In the genomic region with DNA sequence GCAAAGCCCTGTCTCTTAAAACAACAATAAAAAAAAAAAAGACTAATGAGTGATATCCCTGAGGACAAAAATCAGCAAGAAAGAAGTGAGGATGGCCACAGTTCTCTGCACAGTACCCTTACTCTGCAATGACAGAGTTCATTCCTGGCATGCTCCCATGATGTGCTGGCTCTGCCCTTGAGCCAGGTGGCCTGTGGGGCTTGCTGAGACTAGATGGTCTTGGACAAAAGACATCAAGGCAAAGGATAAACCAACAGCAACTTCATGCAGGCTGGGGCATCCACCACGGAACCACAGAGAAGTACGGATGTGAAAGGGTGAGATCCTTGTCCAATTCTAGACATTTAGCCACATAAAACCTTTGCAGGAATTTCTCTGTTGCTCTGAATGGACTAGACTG, we compare ENCODE assay signal across 20 cellular contexts. TPM values are rescaled to one million over a fixed set of nuclear protein-coding genes. Genes with fewer than 3 reads are reported as not detected.
DNase-seq lines count a peak whose midpoint lies in the region; ATAC-seq and TF ChIP-seq lines count a peak whose summit lies in the region.
"Had no signal": no experiment of that assay in that cellular context is flagged by ENCODE, and none has a peak within 500 bp of the region (broad histone marks: within the 10 kb centered on the region; RNA-seq: fewer than 3 reads in every experiment).

No MANE protein-coding gene starts in this region.

- TF ChIP-seq CTCF in transverse colon (IDR thresholded peaks at IDR 0.05) (no peak), heart right ventricle (IDR thresholded peaks at IDR 0.05) (no peak), smooth muscle cell (IDR thresholded peaks at IDR 0.05; ENCODE audit: borderline replicate concordance, insufficient read depth, poor library complexity, severe bottlenecking) (no peak)

- no peak for TF ChIP-seq POLR2A in transverse colon (IDR thresholded peaks at IDR 0.05)

- WGBS in transverse colon (ENCODE audit: low coverage in 1 of 2), 2 donors, result 97 to 100% methylated on average over 2 of the region's 2 CpGs
- 97 to 98% methylated on average over 2 of the region's 2 CpGs for WGBS in heart right ventricle, 2 donors
- WGBS in smooth muscle cell (ENCODE audit: low lambda C conversion rate), result 89% methylated on average over 2 of the region's 2 CpGs

- no peaks in the 10 kb centered on the region for H3K9me3 ChIP-seq in transverse colon
- H3K9me3 ChIP-seq in heart right ventricle, result no peaks in the 10 kb centered on the region
- no peaks in the 10 kb centered on the region for H3K9me3 ChIP-seq in smooth muscle cell (replicated peaks; ENCODE audit: low read depth)
- H3K9me3 ChIP-seq: A549 had no signal

- TF ChIP-seq EP300 in transverse colon (IDR thresholded peaks at IDR 0.05; ENCODE audit: low read depth), result no peak

- H3K9me3 Mint-ChIP-seq in activated CD8-positive, alpha-beta memory T cell treated with anti-CD3 and anti-CD28 coated beads, Interleukin-2, amount 10 ng/mL, durations not matched to agents 7 days and 5 days (ENCODE audit: low read depth), result no peaks in the 10 kb centered on the region
- H3K9me3 Mint-ChIP-seq: GM23338, HFFc6 had no signal

- no peak overlapping the region for H3K4me3 Mint-ChIP-seq in activated CD8-positive, alpha-beta memory T cell treated with anti-CD3 and anti-CD28 coated beads, Interleukin-2, amount 10 ng/mL, durations not matched to agents 7 days and 5 days
- H3K4me3 Mint-ChIP-seq: CD4-positive, alpha-beta memory T cell; GM23338; HFFc6 had no signal

- H3K79me2 ChIP-seq in smooth muscle cell (ENCODE audit: low read depth), result no peaks in the 10 kb centered on the region

- no peaks in the 10 kb centered on the region for H4K20me1 ChIP-seq in smooth muscle cell (ENCODE audit: low read depth)

- DNase-seq in activated CD8-positive, alpha-beta memory T cell treated with anti-CD3 and anti-CD28 coated beads, Interleukin-2, amount 10 ng/mL, durations not matched to agents 7 days and 5 days, result peak; percentile 8
- DNase-seq in activated CD8-positive, alpha-beta memory T cell treated with anti-CD3 and anti-CD28 coated beads, Interleukin-2, amount 50 U/mL, for 48 hours, result no peak
- peak; percentile 45 for DNase-seq in M059J (ENCODE audit: low read depth)
- DNase-seq in epithelial cell of prostate (ENCODE audit: low read depth, low spot score), result no peak
- peak; percentile 3 for DNase-seq in transverse colon
- no peak for DNase-seq in heart right ventricle
- DNase-seq in smooth muscle cell (lab: John Stamatoyannopoulos, UW; ENCODE audit: unreplicated experiment), result no peak
- DNase-seq in cortex of kidney (lab: John Stamatoyannopoulos, UW), result no peak
- DNase-seq: AML-193; CD4-positive, alpha-beta memory T cell; DMS153; DMS79; GF-D8; HFFc6; IMR-90 had no signal

- H3F3A ChIP-seq in smooth muscle cell (ENCODE audit: low read depth), result no peaks in the 10 kb centered on the region

- no peak overlapping the region for H3K27ac Mint-ChIP-seq in activated CD8-positive, alpha-beta memory T cell treated with anti-CD3 and anti-CD28 coated beads, Interleukin-2, amount 10 ng/mL, durations not matched to agents 7 days and 5 days
- H3K27ac Mint-ChIP-seq: CD4-positive, alpha-beta memory T cell; GM23338; HFFc6 had no signal

- H3K4me3 ChIP-seq in transverse colon, result no peak overlapping the region
- no peak overlapping the region for H3K4me3 ChIP-seq in heart right ventricle
- H3K4me3 ChIP-seq in smooth muscle cell, result no peak overlapping the region
- H3K4me3 ChIP-seq: A549, GM23338 had no signal

- no peak overlapping the region for H3K4me2 ChIP-seq in smooth muscle cell
- H3K4me2 ChIP-seq: A549, GM23338 had no signal

- ATAC-seq in activated CD8-positive, alpha-beta memory T cell treated with anti-CD3 and anti-CD28 coated beads, Interleukin-2, amount 10 ng/mL, durations not matched to agents 7 days and 5 days, result no peak
- ATAC-seq in heart right ventricle, result no peak
- ATAC-seq: A549, GM23338, HCT116 had no signal

- peaks cover 6% of the 10 kb centered on the region for H3K36me3 Mint-ChIP-seq in activated CD8-positive, alpha-beta memory T cell treated with anti-CD3 and anti-CD28 coated beads, Interleukin-2, amount 10 ng/mL, durations not matched to agents 7 days and 5 days
- H3K36me3 Mint-ChIP-seq: CD4-positive, alpha-beta memory T cell had no signal

- no peak overlapping the region for H2AFZ ChIP-seq in smooth muscle cell (ENCODE audit: low read depth)
- H2AFZ ChIP-seq: GM23338 had no signal

- H3K27me3 Mint-ChIP-seq in activated CD8-positive, alpha-beta memory T cell treated with anti-CD3 and anti-CD28 coated beads, Interleukin-2, amount 10 ng/mL, durations not matched to agents 7 days and 5 days, result peaks cover 12% of the 10 kb centered on the region

- no peak overlapping the region for H3K9ac ChIP-seq in smooth muscle cell (ENCODE audit: low read depth)

- peaks cover 8 to 20% (median 12%) of the 10 kb centered on the region in 4 donors for H3K4me1 ChIP-seq in transverse colon
- peaks cover 9 to 88% (median 31%) of the 10 kb centered on the region in 9 donors for H3K4me1 ChIP-seq in heart right ventricle
- no peaks in the 10 kb centered on the region for H3K4me1 ChIP-seq in smooth muscle cell (ENCODE audit: low read depth)

- CTCF ChIA-PET in activated CD8-positive, alpha-beta memory T cell treated with anti-CD3 and anti-CD28 coated beads, Interleukin-2, amount 10 ng/mL, durations not matched to agents 7 days and 5 days (lab: Charles Lee), result no interaction called here

- H3K27ac ChIP-seq in epithelial cell of prostate (peak overlapping the region; percentile 29), transverse colon (no peak overlapping the region), heart right ventricle (no peak overlapping the region), smooth muscle cell (ENCODE audit: low read depth) (no peak overlapping the region)
- H3K27ac ChIP-seq: 22Rv1, A549, C4-2B had no signal

- H3K36me3 ChIP-seq in transverse colon, result peaks cover 0 to 15% (median 5%) of the 10 kb centered on the region in 4 donors
- H3K36me3 ChIP-seq in heart right ventricle, result peaks cover 0 to 99% (median 41%) of the 10 kb centered on the region in 9 donors
- no peaks in the 10 kb centered on the region for H3K36me3 ChIP-seq in smooth muscle cell (ENCODE audit: low read depth)

- in situ Hi-C loops in transverse colon (cut with MboI; ENCODE audit: low pct_ligation_motif_present in 1 of 4, low pct_unique_long_range_greater_than_20kb in 1 of 4, low sequenced_read_pairs in 3 of 4), result no loop called here

- intact Hi-C loops in transverse colon (cut with DNase I; ENCODE audit: low total_unique reads) (no loop called here), heart right ventricle (cut with DNase I) (loop anchor here in 2 of 10 donors (10.0 kb wide), 2 partner anchors 45 to 55 kb away; no protein-coding TSS in a partner anchor)

- peaks cover 14% of the 10 kb centered on the region for H3K4me1 Mint-ChIP-seq in activated CD8-positive, alpha-beta memory T cell treated with anti-CD3 and anti-CD28 coated beads, Interleukin-2, amount 10 ng/mL, durations not matched to agents 7 days and 5 days
- H3K4me1 Mint-ChIP-seq: GM23338 had no signal

- H3K27me3 ChIP-seq in transverse colon, result no peaks in the 10 kb centered on the region
- H3K27me3 ChIP-seq in heart right ventricle, result no peaks in the 10 kb centered on the region
- H3K27me3 ChIP-seq in smooth muscle cell (ENCODE audit: low read depth), result no peaks in the 10 kb centered on the region

RNA-seq across cellular contexts. Expression of a gene that starts 12.7 kb away (rescaled TPM):
- total RNA-seq in activated CD8-positive, alpha-beta memory T cell treated with anti-CD3 and anti-CD28 coated beads, Interleukin-2, amount 10 ng/mL, durations not matched to agents 7 days and 5 days, result 1 to 10 TPM; 3.4 to 5.0 TPM
- total RNA-seq in M059J (2014; rRNA removed; shearing (Covaris generic)), result 11.9 and 17.0 TPM in 2 replicates
- total RNA-seq in transverse colon, result 100 to 1,000 TPM; 150 to 329 (median 294) TPM
- total RNA-seq in heart right ventricle, result 100 to 1,000 TPM in 1 of 10 donors, 10 to 100 TPM in 9; 52.0 to 103 (median 69.7) TPM
- 10 to 100 TPM; 35.7 to 61.5 TPM for polyA plus RNA-seq in heart right ventricle
- 4.4 and 13.6 TPM in 2 replicates for total RNA-seq in smooth muscle cell
- polyA plus RNA-seq in smooth muscle cell, result 22.5 and 37.3 TPM in 2 replicates

Comparison
In these comparisons a context has a peak if more than half of its experiments do, and no peak if none do; other contexts are left out.
1. DNase-seq: peak in activated CD8-positive, alpha-beta memory T cell treated with anti-CD3 and anti-CD28 coated beads, Interleukin-2, amount 10 ng/mL, durations not matched to agents 7 days and 5 days (single experiment), M059J (single experiment) and transverse colon (single experiment); none in activated CD8-positive, alpha-beta memory T cell treated with anti-CD3 and anti-CD28 coated beads, Interleukin-2, amount 50 U/mL, for 48 hours (single experiment), epithelial cell of prostate (single experiment), heart right ventricle (0 of 2), smooth muscle cell (single experiment) and cortex of kidney (single experiment).